ENCODE assay signal across 11 cellular contexts in the genomic region with DNA sequence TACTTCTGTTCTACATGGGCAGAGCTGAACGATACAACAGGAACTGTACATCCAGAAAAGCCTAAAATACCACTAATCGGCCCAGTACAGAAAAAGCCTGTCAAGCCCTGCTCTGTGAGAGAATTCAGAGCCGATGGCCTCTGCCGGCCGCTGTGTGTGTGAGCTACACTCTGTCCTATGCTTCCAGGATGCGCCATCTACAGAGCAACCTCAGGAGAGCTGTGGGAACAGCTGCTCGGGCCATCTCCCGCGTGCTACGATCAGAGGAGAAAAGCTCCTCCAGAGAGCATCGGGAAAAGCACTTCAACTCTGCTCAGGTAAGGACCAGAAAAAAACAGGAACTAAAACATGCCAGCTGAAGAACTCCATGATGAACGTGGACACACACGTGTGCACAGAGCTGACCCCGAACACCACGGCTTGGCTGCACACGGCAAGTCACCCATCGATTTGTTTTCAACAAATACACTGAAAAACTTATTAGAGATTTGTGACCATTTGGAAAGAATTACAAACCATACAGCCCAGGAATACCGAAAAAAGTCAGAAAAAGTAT.
DNase-seq lines count a peak whose midpoint lies in the region; ATAC-seq and TF ChIP-seq lines count a peak whose summit lies in the region.
"Had no signal": no experiment of that assay in that cellular context is flagged by ENCODE, and none has a peak within 500 bp of the region (broad histone marks: within the 10 kb centered on the region; RNA-seq: fewer than 3 reads in every experiment).

No MANE protein-coding gene starts in this region.

- H2AFZ ChIP-seq in SK-N-SH (ENCODE audit: low read depth) = no peak overlapping the region
- H2AFZ ChIP-seq: parathyroid adenoma had no signal

- peaks cover 12% of the 10 kb centered on the region for H3K4me1 Mint-ChIP-seq in MCF 10A (ENCODE audit: insufficient read depth, unreplicated experiment)

- no peaks in the 10 kb centered on the region for H3K9me3 Mint-ChIP-seq in MCF 10A (ENCODE audit: unreplicated experiment)

- intact Hi-C loops in MCF 10A (cut with micrococcal nuclease) = no loop called here

- peaks cover 21% of the 10 kb centered on the region for H3K36me3 Mint-ChIP-seq in MCF 10A (ENCODE audit: insufficient read depth, unreplicated experiment)

- WGBS in SK-N-SH (ENCODE audit: low lambda C conversion rate) = 66% methylated on average over 18 of the region's 18 CpGs

- H3K36me3 ChIP-seq in SK-N-SH (replicated peaks in 1 of 2; ENCODE audit: control insufficient read depth in 1 of 2, insufficient read depth in 2 of 2, low read length in 1 of 2) = peaks cover 6 to 7% of the 10 kb centered on the region in 2 experiments

- no peaks in the 10 kb centered on the region for H3K9me3 ChIP-seq in SK-N-SH

- POLR2A ChIA-PET in MCF 10A (lab: Yijun Ruan, JAX) (interaction anchor here (1.7 kb wide), 1 partner anchor 19 kb away, joined by 5 read pairs; no protein-coding TSS in a partner anchor), SK-N-SH (lab: Yijun Ruan, JAX) (no interaction called here), GM10248 (lab: Yijun Ruan, JAX) (no interaction called here)

- no peak overlapping the region for H3K27ac Mint-ChIP-seq in MCF 10A (ENCODE audit: low read depth, unreplicated experiment)

- no peak overlapping the region for H3K9ac ChIP-seq in SK-N-SH
- H3K9ac ChIP-seq: parathyroid adenoma had no signal

- H3K4me1 ChIP-seq in SK-N-SH (ENCODE audit: control insufficient read depth in 1 of 2, insufficient read depth in 2 of 2, low read depth in 1 of 2, low read length in 1 of 2) = peaks cover 15 to 26% of the 10 kb centered on the region in 2 experiments; a peak in 3 of 4 replicates

- peak overlapping the region in 1 of 2 experiments; percentile 16; a peak in 1 of 4 replicates for H3K27ac ChIP-seq in SK-N-SH (ENCODE audit: low read depth in 2 of 2, low read length in 1 of 2)
- H3K27ac ChIP-seq: parathyroid adenoma had no signal

- CTCF ChIA-PET in MCF 10A (lab: Yijun Ruan, JAX) (interaction anchor here (0.7 to 1.0 kb wide), 2 partner anchors 10 to 55 kb away, joined by 3 read pairs; no protein-coding TSS in a partner anchor), SK-N-SH (lab: Yijun Ruan, JAX) (interaction anchor here (0.7 to 1.6 kb wide), 2 partner anchors 24 to 118 kb away, joined by 3 to 5 read pairs; no protein-coding TSS in a partner anchor), GM10248 (lab: Yijun Ruan, JAX) (interaction anchor here (0.7 to 1.8 kb wide), 6 partner anchors 9 to 52 kb away, joined by 3 to 8 read pairs (median 4); no protein-coding TSS in a partner anchor)

- ATAC-seq in GM19455 (IDR thresholded peaks at IDR 0.05; ENCODE audit: unreplicated experiment) = no peak

- H3K27me3 ChIP-seq in SK-N-SH (ENCODE audit: insufficient read depth) = no peaks in the 10 kb centered on the region

- peaks cover 4% of the 10 kb centered on the region for H3F3A ChIP-seq in SK-N-SH (replicated peaks; ENCODE audit: insufficient read depth)

- H3K27me3 Mint-ChIP-seq in MCF 10A (ENCODE audit: insufficient read depth, unreplicated experiment) = no peaks in the 10 kb centered on the region

- TF ChIP-seq EP300 in SK-N-SH (IDR thresholded peaks at IDR 0.05; ENCODE audit: borderline replicate concordance in 1 of 2, low read depth in 1 of 2, low read length in 1 of 2) = no peak

- H3K4me3 ChIP-seq in SK-N-SH (ENCODE audit: low read depth in 2 of 2, low read length in 1 of 2) = no peak overlapping the region

- H3K9me2 ChIP-seq in SK-N-SH = no peaks in the 10 kb centered on the region

- TF ChIP-seq CTCF in MCF 10A (IDR thresholded peaks at IDR 0.05; ENCODE audit: unreplicated experiment) (no peak), SK-N-SH (IDR thresholded peaks at IDR 0.05) (peak; percentile 16), GM10248 (IDR thresholded peaks at IDR 0.05; ENCODE audit: control extremely low read depth, extremely low read depth, low read depth, missing control alignments) (no peak)

- H4K20me1 ChIP-seq in SK-N-SH (ENCODE audit: insufficient read depth) = peaks cover 99% of the 10 kb centered on the region

- BruUV-seq in MCF 10A (replicated peaks; lab: Mats Ljungman, UMichigan) = no TSS peak

- no peak overlapping the region for H3K4me2 ChIP-seq in SK-N-SH

- TF ChIP-seq RAD21 in SK-N-SH (IDR thresholded peaks at IDR 0.05; ENCODE audit: low read length) = peak; percentile 54

- no peak overlapping the region for H3K4me3 Mint-ChIP-seq in MCF 10A (ENCODE audit: unreplicated experiment)

- H3K79me2 ChIP-seq in SK-N-SH (ENCODE audit: insufficient read depth) = peaks cover 100% of the 10 kb centered on the region

- in situ Hi-C loops in T47D (cut with HindIII; ENCODE audit: low pct_unique_long_range_greater_than_20kb, low sequenced_read_pairs) = no loop called here

- peak; percentile 68 to 74 for DNase-seq in T47D (ENCODE audit: low read depth in 1 of 2, low spot score in 1 of 2)
- no peak for DNase-seq in MCF 10A (ENCODE audit: unreplicated experiment)
- peak; percentile 79 for DNase-seq in SK-N-SH
- peak; percentile 53 for DNase-seq in iPS-NIHi11 (ENCODE audit: low spot score)
- DNase-seq in superior temporal gyrus (ENCODE audit: extremely low spot score) = peak; percentile 78
- no peak for DNase-seq in GM10248 (ENCODE audit: extremely low spot score)
- no peak for DNase-seq in foreskin melanocyte
- DNase-seq: ACHN; activated CD8-positive, alpha-beta memory T cell treated with anti-CD3 and anti-CD28 coated beads, Interleukin-2, amount 50 U/mL, for 48 hours had no signal

TF ChIP-seq in SK-N-SH, 30 proteins besides CTCF, POLR2A, EP300 and RAD21:
- peak; percentile 26; the same call in 1 of the 2 replicates for TF ChIP-seq SMC3 (IDR thresholded peaks at IDR 0.05; ENCODE audit: low read depth, low read length)
- no peak for TF ChIP-seq RCOR1 (IDR thresholded peaks at IDR 0.05; ENCODE audit: low read length)
- TF ChIP-seq, protein P1, sequence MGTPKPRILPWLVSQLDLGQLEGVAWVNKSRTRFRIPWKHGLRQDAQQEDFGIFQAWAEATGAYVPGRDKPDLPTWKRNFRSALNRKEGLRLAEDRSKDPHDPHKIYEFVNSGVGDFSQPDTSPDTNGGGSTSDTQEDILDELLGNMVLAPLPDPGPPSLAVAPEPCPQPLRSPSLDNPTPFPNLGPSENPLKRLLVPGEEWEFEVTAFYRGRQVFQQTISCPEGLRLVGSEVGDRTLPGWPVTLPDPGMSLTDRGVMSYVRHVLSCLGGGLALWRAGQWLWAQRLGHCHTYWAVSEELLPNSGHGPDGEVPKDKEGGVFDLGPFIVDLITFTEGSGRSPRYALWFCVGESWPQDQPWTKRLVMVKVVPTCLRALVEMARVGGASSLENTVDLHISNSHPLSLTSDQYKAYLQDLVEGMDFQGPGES (IDR thresholded peaks at IDR 0.05; ENCODE audit: low read depth, low read length) = no peak
- no peak for TF ChIP-seq NRF1 (IDR thresholded peaks at IDR 0.05; ENCODE audit: low read depth, low read length)
- TF ChIP-seq, protein P2, sequence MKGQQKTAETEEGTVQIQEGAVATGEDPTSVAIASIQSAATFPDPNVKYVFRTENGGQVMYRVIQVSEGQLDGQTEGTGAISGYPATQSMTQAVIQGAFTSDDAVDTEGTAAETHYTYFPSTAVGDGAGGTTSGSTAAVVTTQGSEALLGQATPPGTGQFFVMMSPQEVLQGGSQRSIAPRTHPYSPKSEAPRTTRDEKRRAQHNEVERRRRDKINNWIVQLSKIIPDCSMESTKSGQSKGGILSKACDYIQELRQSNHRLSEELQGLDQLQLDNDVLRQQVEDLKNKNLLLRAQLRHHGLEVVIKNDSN (IDR thresholded peaks at IDR 0.05; ENCODE audit: borderline replicate concordance, low read depth) = no peak
- TF ChIP-seq MXI1 (IDR thresholded peaks at IDR 0.05; ENCODE audit: low read depth, low read length) = peak; percentile 37; the same call in 1 of the 2 replicates
- TF ChIP-seq FOXM1 (IDR thresholded peaks at IDR 0.05; ENCODE audit: low read depth) = no peak

Comparison
In these comparisons a context has a peak if more than half of its experiments do, and no peak if none do; other contexts are left out.
1. DNase-seq: peak in T47D (2 of 2), SK-N-SH (single experiment), iPS-NIHi11 (single experiment) and superior temporal gyrus (single experiment); none in MCF 10A (single experiment), GM10248 (single experiment) and foreskin melanocyte (single experiment).